In genomic region chr16:24728011-24728410, GRCh38 we compare ENCODE assay signal across 1 cellular context.
TF ChIP-seq lines count a peak whose summit lies in the region.

No MANE protein-coding gene starts in this region.

TF ChIP-seq in WTC11, 78 proteins besides CTCF, POLR2A, EP300 and RAD21 (continued from another document):
- TF ChIP-seq ZNF532 (CRISPR knock-in tag; IDR thresholded peaks at IDR 0.05; ENCODE audit: borderline replicate concordance), result no peak
- TF ChIP-seq E2F1 (CRISPR knock-in tag; IDR thresholded peaks at IDR 0.05), result no peak
TF ChIP-seq in WTC11: peak in this region for 0.
